In the genomic region with DNA sequence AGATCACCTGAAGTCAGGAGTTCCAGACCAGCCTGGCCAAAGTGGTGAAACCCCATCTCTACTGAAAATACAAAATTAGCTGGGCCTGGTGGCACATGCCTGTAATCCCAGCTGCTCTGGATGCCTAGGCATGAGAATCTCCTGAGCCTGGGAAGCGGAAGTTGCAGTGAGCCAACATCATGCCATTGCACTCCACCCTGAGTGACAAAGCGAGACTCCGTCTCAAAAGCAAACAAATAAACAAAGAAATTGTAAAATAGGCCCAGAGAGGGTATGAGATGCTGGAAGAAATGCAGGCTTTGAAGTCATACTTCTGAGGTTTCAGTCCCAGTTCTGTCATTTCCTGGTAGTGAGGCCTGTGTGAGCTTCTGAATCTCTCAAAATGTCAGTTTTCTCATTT, we compare ENCODE assay signal across 21 cellular contexts. TPM values are rescaled to one million over a fixed set of nuclear protein-coding genes. Genes with fewer than 3 reads are reported as not detected.
DNase-seq lines count a peak whose midpoint lies in the region; ATAC-seq and TF ChIP-seq lines count a peak whose summit lies in the region.
"Had no signal": no experiment of that assay in that cellular context is flagged by ENCODE, and none has a peak within 500 bp of the region (broad histone marks: within the 10 kb centered on the region; RNA-seq: fewer than 3 reads in every experiment).

No MANE protein-coding gene starts in this region.

- H3K4me3 ChIP-seq in GM12865 (ENCODE audit: low read depth, low read length), result no peak overlapping the region

- DNase-seq in activated CD4-positive, alpha-beta T cell treated with anti-CD3 and anti-CD28 coated beads for 36 hours, result peak; percentile 39
- no peak for DNase-seq in activated CD4-positive, alpha-beta T cell treated with anti-CD3 and anti-CD28 coated beads, Interleukin-2, amount 50 U/mL, for 1 hour
- peak; percentile 50 for DNase-seq in GM12865 (ENCODE audit: low read depth)
- DNase-seq in activated CD4-positive, alpha-beta memory T cell treated with anti-CD3 and anti-CD28 coated beads for 36 hours, result peak; percentile 48
- DNase-seq in activated naive CD8-positive, alpha-beta T cell treated with anti-CD3 and anti-CD28 coated beads, Interleukin-2, amount 50 U/mL, for 24 hours, result no peak
- DNase-seq in SKM-1 treated with dmso at 0.1 percent for 144 hours (lab: John Stamatoyannopoulos, UW; ENCODE audit: unreplicated experiment), result no peak
- no peak for DNase-seq in dermis blood vessel endothelial cell
- DNase-seq: anterior cingulate cortex, BE2C, caudate nucleus, GDM1, IMR-90, naive B cell, NCI-H187, NCI-H82, PC-3, SIG-M5, T-helper 17 cell, WERI-Rb-1 had no signal

- CTCF ChIA-PET in activated CD4-positive, alpha-beta T cell treated with anti-CD3 and anti-CD28 coated beads for 36 hours (lab: Charles Lee), result interaction anchor here (0.6 to 1.9 kb wide), 10 partner anchors 9 to 347 kb away, joined by 3 to 11 read pairs (median 4); partner anchors contain the start of gene CSNK1A1
- CTCF ChIA-PET in activated CD4-positive, alpha-beta memory T cell treated with anti-CD3 and anti-CD28 coated beads for 36 hours (lab: Charles Lee), result interaction anchor here (0.6 to 1.8 kb wide), 7 partner anchors 11 to 136 kb away, joined by 3 to 7 read pairs (median 4); partner anchors contain the start of gene CSNK1A1

- peaks cover 33% of the 10 kb centered on the region for H3K4me1 Mint-ChIP-seq in activated CD4-positive, alpha-beta T cell treated with anti-CD3 and anti-CD28 coated beads for 36 hours
- H3K4me1 Mint-ChIP-seq in activated CD4-positive, alpha-beta memory T cell treated with anti-CD3 and anti-CD28 coated beads for 36 hours (ENCODE audit: low read depth), result peaks cover 26% of the 10 kb centered on the region
- peaks cover 16% of the 10 kb centered on the region for H3K4me1 Mint-ChIP-seq in activated naive CD8-positive, alpha-beta T cell treated with anti-CD3 and anti-CD28 coated beads, Interleukin-2, amount 50 U/mL, for 24 hours

- H3K4me3 Mint-ChIP-seq in activated CD4-positive, alpha-beta T cell treated with anti-CD3 and anti-CD28 coated beads for 36 hours, result no peak overlapping the region
- no peak overlapping the region for H3K4me3 Mint-ChIP-seq in activated CD4-positive, alpha-beta memory T cell treated with anti-CD3 and anti-CD28 coated beads for 36 hours
- no peak overlapping the region for H3K4me3 Mint-ChIP-seq in activated naive CD8-positive, alpha-beta T cell treated with anti-CD3 and anti-CD28 coated beads, Interleukin-2, amount 50 U/mL, for 24 hours
- H3K4me3 Mint-ChIP-seq: naive B cell, T-helper 17 cell had no signal

- no peaks in the 10 kb centered on the region for H3K9me3 Mint-ChIP-seq in activated CD4-positive, alpha-beta T cell treated with anti-CD3 and anti-CD28 coated beads for 36 hours (ENCODE audit: low read depth)
- no peaks in the 10 kb centered on the region for H3K9me3 Mint-ChIP-seq in activated CD4-positive, alpha-beta memory T cell treated with anti-CD3 and anti-CD28 coated beads for 36 hours
- no peaks in the 10 kb centered on the region for H3K9me3 Mint-ChIP-seq in activated naive CD8-positive, alpha-beta T cell treated with anti-CD3 and anti-CD28 coated beads, Interleukin-2, amount 50 U/mL, for 24 hours
- H3K9me3 Mint-ChIP-seq: naive B cell had no signal

- no peak for TF ChIP-seq CTCF in GM12865 (IDR thresholded peaks at IDR 0.05; ENCODE audit: insufficient read depth, low read depth, low read length, missing control alignments)

- peak; percentile 92 for ATAC-seq in activated CD4-positive, alpha-beta T cell treated with anti-CD3 and anti-CD28 coated beads for 36 hours
- ATAC-seq in activated naive CD8-positive, alpha-beta T cell treated with anti-CD3 and anti-CD28 coated beads, Interleukin-2, amount 50 U/mL, for 24 hours, result peak; percentile 77
- no peak for ATAC-seq in GM19463 (IDR thresholded peaks at IDR 0.05; ENCODE audit: unreplicated experiment)
- ATAC-seq: PC-3, sciatic nerve, T-helper 17 cell had no signal

- H3K36me3 Mint-ChIP-seq in activated CD4-positive, alpha-beta T cell treated with anti-CD3 and anti-CD28 coated beads for 36 hours (ENCODE audit: low read depth), result peaks cover 5% of the 10 kb centered on the region
- H3K36me3 Mint-ChIP-seq in activated CD4-positive, alpha-beta memory T cell treated with anti-CD3 and anti-CD28 coated beads for 36 hours, result no peaks in the 10 kb centered on the region
- no peaks in the 10 kb centered on the region for H3K36me3 Mint-ChIP-seq in activated naive CD8-positive, alpha-beta T cell treated with anti-CD3 and anti-CD28 coated beads, Interleukin-2, amount 50 U/mL, for 24 hours (ENCODE audit: low read depth)
- H3K36me3 Mint-ChIP-seq: naive B cell had no signal

- peaks cover 2% of the 10 kb centered on the region for H3K27me3 Mint-ChIP-seq in activated CD4-positive, alpha-beta T cell treated with anti-CD3 and anti-CD28 coated beads for 36 hours
- H3K27me3 Mint-ChIP-seq in activated CD4-positive, alpha-beta memory T cell treated with anti-CD3 and anti-CD28 coated beads for 36 hours, result peaks cover 3% of the 10 kb centered on the region
- peaks cover 12% of the 10 kb centered on the region for H3K27me3 Mint-ChIP-seq in activated naive CD8-positive, alpha-beta T cell treated with anti-CD3 and anti-CD28 coated beads, Interleukin-2, amount 50 U/mL, for 24 hours

- intact Hi-C loops in activated CD4-positive, alpha-beta T cell treated with anti-CD3 and anti-CD28 coated beads for 36 hours (cut with DNase I, micrococcal nuclease), result loop anchor here in 1 of 2 experiments (1.0 kb wide), 1 partner anchor 25 kb away; the partner anchor contains the start of gene CSNK1A1
- intact Hi-C loops in activated CD4-positive, alpha-beta memory T cell treated with anti-CD3 and anti-CD28 coated beads for 36 hours (cut with micrococcal nuclease), result loop anchor here (1.0 to 2.0 kb wide), 3 partner anchors 11 to 41 kb away; partner anchors contain the start of gene CSNK1A1

- POLR2A ChIA-PET in activated CD4-positive, alpha-beta T cell treated with anti-CD3 and anti-CD28 coated beads for 36 hours (lab: Charles Lee), result no interaction called here
- POLR2A ChIA-PET in activated CD4-positive, alpha-beta memory T cell treated with anti-CD3 and anti-CD28 coated beads for 36 hours (lab: Charles Lee), result interaction anchor here (0.6 to 1.3 kb wide), 2 partner anchors 13 to 783 kb away, joined by 3 to 4 read pairs; no protein-coding TSS in a partner anchor

- peak overlapping the region; percentile 90 for H3K27ac Mint-ChIP-seq in activated CD4-positive, alpha-beta T cell treated with anti-CD3 and anti-CD28 coated beads for 36 hours
- H3K27ac Mint-ChIP-seq in activated CD4-positive, alpha-beta memory T cell treated with anti-CD3 and anti-CD28 coated beads for 36 hours, result peak overlapping the region; percentile 83
- peak overlapping the region; percentile 73 for H3K27ac Mint-ChIP-seq in activated naive CD8-positive, alpha-beta T cell treated with anti-CD3 and anti-CD28 coated beads, Interleukin-2, amount 50 U/mL, for 24 hours
- H3K27ac Mint-ChIP-seq: naive B cell, T-helper 17 cell had no signal

RNA-seq across cellular contexts. Expression of gene ARHGEF37, which starts 5.3 kb away (rescaled TPM):
- total RNA-seq in activated CD4-positive, alpha-beta T cell treated with anti-CD3 and anti-CD28 coated beads for 36 hours, result 1 to 10 TPM; 1.7 to 2.1 TPM
- total RNA-seq in activated CD4-positive, alpha-beta memory T cell treated with anti-CD3 and anti-CD28 coated beads for 36 hours, result under 1 TPM; 0.69 to 0.77 TPM
- total RNA-seq in dermis blood vessel endothelial cell, result 13.6 and 16.0 TPM in 2 replicates

RNA-seq across cellular contexts. Expression of gene CSNK1A1, which starts 24.8 kb away (rescaled TPM):
- total RNA-seq in activated CD4-positive, alpha-beta T cell treated with anti-CD3 and anti-CD28 coated beads for 36 hours, result 100 to 1,000 TPM; 169 to 203 TPM
- total RNA-seq in activated CD4-positive, alpha-beta memory T cell treated with anti-CD3 and anti-CD28 coated beads for 36 hours, result 100 to 1,000 TPM; 165 to 170 TPM
- total RNA-seq in dermis blood vessel endothelial cell, result 415 and 530 TPM in 2 replicates

Comparison
In these comparisons a context has a peak if more than half of its experiments do, and no peak if none do; other contexts are left out.
1. DNase-seq: peak in activated CD4-positive, alpha-beta T cell treated with anti-CD3 and anti-CD28 coated beads for 36 hours (single experiment), GM12865 (single experiment) and activated CD4-positive, alpha-beta memory T cell treated with anti-CD3 and anti-CD28 coated beads for 36 hours (single experiment); none in activated CD4-positive, alpha-beta T cell treated with anti-CD3 and anti-CD28 coated beads, Interleukin-2, amount 50 U/mL, for 1 hour (single experiment), activated naive CD8-positive, alpha-beta T cell treated with anti-CD3 and anti-CD28 coated beads, Interleukin-2, amount 50 U/mL, for 24 hours (single experiment), SKM-1 treated with dmso at 0.1 percent for 144 hours (single experiment) and dermis blood vessel endothelial cell (single experiment).
2. Peak in every context shown above with its lines, with median percentiles within 50 percentile points of each other: H3K27ac Mint-ChIP-seq.